23 cellular contexts compared by ENCODE assay signal in genomic region chr12:53105256-53105655, GRCh38. TPM values are rescaled to one million over a fixed set of nuclear protein-coding genes. Genes with fewer than 3 reads are reported as not detected.
DNase-seq lines count a peak whose midpoint lies in the region; ATAC-seq and TF ChIP-seq lines count a peak whose summit lies in the region.
"Had no signal": no experiment of that assay in that cellular context is flagged by ENCODE, and none has a peak within 500 bp of the region (broad histone marks: within the 10 kb centered on the region; RNA-seq: fewer than 3 reads in every experiment).

No MANE protein-coding gene starts in this region.

- no peak for TF ChIP-seq POLR2A in right lobe of liver (IDR thresholded peaks at IDR 0.05)

- peaks cover 0 to 45% (median 16%) of the 10 kb centered on the region in 4 donors for H3K4me1 ChIP-seq in right lobe of liver
- H3K4me1 ChIP-seq: BE2C had no signal

- intact Hi-C loops in right lobe of liver (cut with DNase I) = no loop called here

- H3K4me3 Mint-ChIP-seq in T-helper 17 cell = peak overlapping the region; percentile 71
- H3K4me3 Mint-ChIP-seq in stimulated activated effector memory CD8-positive, alpha-beta T cell treated with anti-CD3 and anti-CD28 coated beads, Interleukin-12 subunit alpha, Interleukin-12 subunit beta, amount 100 ng/mL, for 72 hours = no peak overlapping the region
- H3K4me3 Mint-ChIP-seq: CD4-positive, alpha-beta T cell had no signal

- H3K27ac ChIP-seq in right lobe of liver = no peak overlapping the region
- H3K27ac ChIP-seq: GM23248 had no signal

- no peaks in the 10 kb centered on the region for H3K9me3 Mint-ChIP-seq in stimulated activated effector memory CD8-positive, alpha-beta T cell treated with anti-CD3 and anti-CD28 coated beads, Interleukin-12 subunit alpha, Interleukin-12 subunit beta, amount 100 ng/mL, for 72 hours
- H3K9me3 Mint-ChIP-seq: CD4-positive, alpha-beta T cell had no signal

- 64% methylated on average over 4 of the region's 8 CpGs for WGBS in right lobe of liver (ENCODE audit: insufficient coverage, low coverage, low lambda C conversion rate, missing lambda C conversion rate)

- TF ChIP-seq CTCF in right lobe of liver (IDR thresholded peaks at IDR 0.05) = no peak

- peaks cover 20% of the 10 kb centered on the region for H3K4me1 Mint-ChIP-seq in T-helper 17 cell
- H3K4me1 Mint-ChIP-seq in stimulated activated effector memory CD8-positive, alpha-beta T cell treated with anti-CD3 and anti-CD28 coated beads, Interleukin-12 subunit alpha, Interleukin-12 subunit beta, amount 100 ng/mL, for 72 hours = peaks cover 39% of the 10 kb centered on the region

- H3K27me3 Mint-ChIP-seq in T-helper 17 cell = no peaks in the 10 kb centered on the region
- H3K27me3 Mint-ChIP-seq: CD4-positive, alpha-beta T cell had no signal

- H3K36me3 Mint-ChIP-seq in T-helper 17 cell (ENCODE audit: low read depth) = peaks cover 2% of the 10 kb centered on the region
- H3K36me3 Mint-ChIP-seq in stimulated activated effector memory CD8-positive, alpha-beta T cell treated with anti-CD3 and anti-CD28 coated beads, Interleukin-12 subunit alpha, Interleukin-12 subunit beta, amount 100 ng/mL, for 72 hours = peaks cover 5% of the 10 kb centered on the region

- H3K9me3 ChIP-seq in T-helper 17 cell (ENCODE audit: control insufficient read depth, low read length, poor library complexity, severe bottlenecking) = no peaks in the 10 kb centered on the region
- no peaks in the 10 kb centered on the region for H3K9me3 ChIP-seq in right lobe of liver
- H3K9me3 ChIP-seq: BE2C had no signal

- no peaks in the 10 kb centered on the region for H3K36me3 ChIP-seq in right lobe of liver
- H3K36me3 ChIP-seq: BE2C had no signal

- ATAC-seq in T-helper 17 cell (no peak), right lobe of liver (peak; percentile 20 to 67 (median 42)), HG03108 (IDR thresholded peaks at IDR 0.05; ENCODE audit: unreplicated experiment) (no peak), HG02759 (IDR thresholded peaks at IDR 0.05; ENCODE audit: unreplicated experiment) (no peak)
- no peak for ATAC-seq in stimulated activated effector memory CD8-positive, alpha-beta T cell treated with anti-CD3 and anti-CD28 coated beads, Interleukin-12 subunit alpha, Interleukin-12 subunit beta, amount 100 ng/mL, for 72 hours
- ATAC-seq: Right ventricle myocardium inferior had no signal

- H3K4me3 ChIP-seq in right lobe of liver = no peak overlapping the region
- H3K4me3 ChIP-seq: GM23248 had no signal

- H3K27me3 ChIP-seq in right lobe of liver = no peaks in the 10 kb centered on the region
- H3K27me3 ChIP-seq: BE2C had no signal

- H3K27ac Mint-ChIP-seq in T-helper 17 cell = peak overlapping the region; percentile 88
- H3K27ac Mint-ChIP-seq in stimulated activated effector memory CD8-positive, alpha-beta T cell treated with anti-CD3 and anti-CD28 coated beads, Interleukin-12 subunit alpha, Interleukin-12 subunit beta, amount 100 ng/mL, for 72 hours = peak overlapping the region; percentile 65
- H3K27ac Mint-ChIP-seq: CD4-positive, alpha-beta T cell had no signal

- peak; percentile 53 for DNase-seq in activated CD8-positive, alpha-beta memory T cell treated with anti-CD3 and anti-CD28 coated beads for 24 hours
- DNase-seq in activated CD8-positive, alpha-beta memory T cell treated with anti-CD3 and anti-CD28 coated beads, Interleukin-2, amount 50 U/mL, for 4 hours = no peak
- DNase-seq in T-helper 17 cell (no peak), right lobe of liver (no peak), CD1c-positive myeloid dendritic cell (ENCODE audit: extremely low spot score) (no peak)
- DNase-seq in stimulated activated effector memory CD8-positive, alpha-beta T cell treated with anti-CD3 and anti-CD28 coated beads, Interleukin-12 subunit alpha, Interleukin-12 subunit beta, amount 100 ng/mL, for 72 hours (ENCODE audit: low spot score in 2 of 2) = no peak
- DNase-seq: BE2C; CD4-positive, alpha-beta T cell; DMS153; GDM1; GM23248; HCEC 1CT; KG1; NCI-H1417; NCI-H187 treated with DMSO at 0.1 percent for 48 hours; NCI-H2227 treated with DMSO at 0.1 percent for 48 hours; NCI-H510A treated with DMSO at 0.1 percent for 48 hours; NCI-H774 had no signal

RNA-seq across cellular contexts. Expression of gene SOAT2, which starts 2.0 kb away (rescaled TPM):
- total RNA-seq in T-helper 17 cell (1 to 10 TPM in 1 of 2 donors, under 1 TPM in 1; 0.83 to 2.5 TPM), right lobe of liver (1 to 10 TPM in 3 of 6 experiments, under 1 TPM in 3; 0.62 to 3.4 (median 0.99) TPM)
- total RNA-seq: A172, Daoy, GM23248, Right ventricle myocardium inferior had no signal

RNA-seq across cellular contexts. Expression of gene IGFBP6, which starts 7.8 kb away (rescaled TPM):
- total RNA-seq in T-helper 17 cell (under 1 TPM in 1 of 2 donors, not detected in 1; 0.45 TPM), right lobe of liver (10 to 100 TPM in 2 of 6 experiments, 1 to 10 TPM in 4; 1.7 to 25.4 (median 4.9) TPM)

RNA-seq across cellular contexts. Expression of gene SPRYD3, which starts 26.1 kb away (rescaled TPM):
- total RNA-seq in T-helper 17 cell (10 to 100 TPM; 23.1 to 29.6 TPM), right lobe of liver (10 to 100 TPM; 12.3 to 18.2 (median 14.4) TPM)

RNA-seq across cellular contexts. Expression of gene TNS2, which starts 55.4 kb away (rescaled TPM):
- 1 to 10 TPM; 1.4 to 3.1 TPM for total RNA-seq in T-helper 17 cell
- 100 to 1,000 TPM in 3 of 6 experiments, 10 to 100 TPM in 3; 50.5 to 139 (median 86.9) TPM for total RNA-seq in right lobe of liver

Comparison
In these comparisons a context has a peak if more than half of its experiments do, and no peak if none do; other contexts are left out.
1. ATAC-seq: peak in right lobe of liver (4 of 4); none in T-helper 17 cell (single experiment), stimulated activated effector memory CD8-positive, alpha-beta T cell treated with anti-CD3 and anti-CD28 coated beads, Interleukin-12 subunit alpha, Interleukin-12 subunit beta, amount 100 ng/mL, for 72 hours (single experiment), HG03108 (single experiment) and HG02759 (single experiment).